Comparison of ENCODE assay signal across 1 cellular context in the genomic region with DNA sequence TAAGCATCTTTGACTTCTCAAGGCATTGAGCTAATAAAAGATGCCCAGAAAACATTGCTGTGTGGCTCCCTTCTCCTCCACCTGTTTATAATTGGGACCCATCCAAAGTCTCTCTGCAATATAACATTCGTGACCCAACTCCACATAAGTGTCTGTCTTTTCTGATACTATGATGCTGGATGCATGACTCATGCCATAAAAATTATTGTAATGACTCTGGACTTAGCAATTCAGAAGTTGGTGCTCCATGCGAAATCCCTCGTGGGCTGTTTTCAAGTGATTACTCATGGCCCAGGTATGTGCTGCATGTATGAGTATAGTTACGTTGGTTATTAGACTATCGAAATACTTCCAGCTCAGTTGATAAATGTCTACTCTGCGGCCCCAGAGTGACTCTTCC.
TF ChIP-seq lines count a peak whose summit lies in the region.

No MANE protein-coding gene starts in this region.

TF ChIP-seq in SK-N-SH, 30 proteins besides CTCF, POLR2A, EP300 and RAD21 (continued from another document):
- TF ChIP-seq YY1 (IDR thresholded peaks at IDR 0.05; ENCODE audit: low read depth) (peak; percentile 35; the same call in 1 of the 2 replicates), TEAD4 (IDR thresholded peaks at IDR 0.05; ENCODE audit: borderline replicate concordance, insufficient read depth) (peak; percentile 93), TCF12 (IDR thresholded peaks at IDR 0.05) (peak; percentile 91), MEF2A (IDR thresholded peaks at IDR 0.05; ENCODE audit: borderline replicate concordance, low read depth) (0 out of 2 replicates have a peak, but pooled peaks have one; percentile 31), GABPA (IDR thresholded peaks at IDR 0.05; ENCODE audit: low read depth) (no peak), FOXJ3 (CRISPR knock-in tag; IDR thresholded peaks at IDR 0.05) (no peak)
- TF ChIP-seq, protein P1, sequence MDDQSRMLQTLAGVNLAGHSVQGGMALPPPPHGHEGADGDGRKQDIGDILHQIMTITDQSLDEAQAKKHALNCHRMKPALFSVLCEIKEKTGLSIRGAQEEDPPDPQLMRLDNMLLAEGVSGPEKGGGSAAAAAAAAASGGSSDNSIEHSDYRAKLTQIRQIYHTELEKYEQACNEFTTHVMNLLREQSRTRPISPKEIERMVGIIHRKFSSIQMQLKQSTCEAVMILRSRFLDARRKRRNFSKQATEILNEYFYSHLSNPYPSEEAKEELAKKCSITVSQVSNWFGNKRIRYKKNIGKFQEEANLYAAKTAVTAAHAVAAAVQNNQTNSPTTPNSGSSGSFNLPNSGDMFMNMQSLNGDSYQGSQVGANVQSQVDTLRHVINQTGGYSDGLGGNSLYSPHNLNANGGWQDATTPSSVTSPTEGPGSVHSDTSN (IDR thresholded peaks at IDR 0.05), result peak; percentile 72
- TF ChIP-seq, protein P2, sequence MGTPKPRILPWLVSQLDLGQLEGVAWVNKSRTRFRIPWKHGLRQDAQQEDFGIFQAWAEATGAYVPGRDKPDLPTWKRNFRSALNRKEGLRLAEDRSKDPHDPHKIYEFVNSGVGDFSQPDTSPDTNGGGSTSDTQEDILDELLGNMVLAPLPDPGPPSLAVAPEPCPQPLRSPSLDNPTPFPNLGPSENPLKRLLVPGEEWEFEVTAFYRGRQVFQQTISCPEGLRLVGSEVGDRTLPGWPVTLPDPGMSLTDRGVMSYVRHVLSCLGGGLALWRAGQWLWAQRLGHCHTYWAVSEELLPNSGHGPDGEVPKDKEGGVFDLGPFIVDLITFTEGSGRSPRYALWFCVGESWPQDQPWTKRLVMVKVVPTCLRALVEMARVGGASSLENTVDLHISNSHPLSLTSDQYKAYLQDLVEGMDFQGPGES (IDR thresholded peaks at IDR 0.05; ENCODE audit: low read depth, low read length), result no peak
